ENCODE assay signal across 13 cellular contexts in the genomic region with DNA sequence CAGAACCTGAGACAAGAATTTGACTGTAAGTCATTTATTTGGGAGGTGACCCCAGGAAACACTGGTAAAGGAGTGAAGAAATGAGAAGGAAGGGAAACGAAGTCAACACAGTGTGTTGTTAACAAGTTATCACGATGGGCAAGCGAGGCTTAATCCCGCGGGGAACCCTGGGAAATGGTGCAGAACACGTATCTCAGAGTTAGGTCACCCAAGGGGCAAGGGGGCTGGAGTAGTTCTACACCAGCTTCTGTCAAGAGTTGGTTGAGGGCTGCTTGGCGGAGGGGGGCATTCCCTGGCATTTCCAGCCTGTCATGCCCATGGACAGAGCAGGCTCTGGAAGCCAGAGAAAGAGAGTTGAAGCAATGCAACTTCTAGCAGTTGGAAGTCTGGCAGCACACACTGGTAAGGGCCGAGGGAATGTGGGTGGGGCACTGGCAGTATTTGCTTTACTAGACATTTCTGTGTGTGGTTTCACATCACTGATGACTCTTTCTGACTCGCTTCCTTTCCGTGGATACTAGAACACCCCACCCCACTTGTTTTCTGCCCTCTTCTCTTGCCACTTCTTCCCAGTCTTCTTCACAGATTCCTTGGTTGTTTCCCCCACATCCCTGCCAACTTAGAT. TPM values are rescaled to one million over a fixed set of nuclear protein-coding genes. Genes with fewer than 3 reads are reported as not detected.
A peak's percentile ranks its signal among the peaks of the same experiment; 100 is the strongest.
DNase-seq lines count a peak whose midpoint lies in the region; ATAC-seq and TF ChIP-seq lines count a peak whose summit lies in the region.
"Had no signal": no experiment of that assay in that cellular context is flagged by ENCODE, and none has a peak within 500 bp of the region (broad histone marks: within the 10 kb centered on the region; RNA-seq: fewer than 3 reads in every experiment).

No MANE protein-coding gene starts in this region.

- no peaks in the 10 kb centered on the region for H3K9me3 ChIP-seq in adipocyte (ENCODE audit: control insufficient read depth, low read length)
- H3K9me3 ChIP-seq in aorta (ENCODE audit: control insufficient read depth, low read length): no peaks in the 10 kb centered on the region
- no peaks in the 10 kb centered on the region for H3K9me3 ChIP-seq in naive thymus-derived CD4-positive, alpha-beta T cell (ENCODE audit: control insufficient read depth in 2 of 3, low read length in 3 of 3)

- H3K27ac Mint-ChIP-seq in natural killer cell treated with Interleukin-12 subunit alpha and Interleukin-12 subunit beta and Interleukin-15 and Interleukin-18, amount 100 ng/mL, for 72 hours: no peak overlapping the region
- peak overlapping the region in 1 of 2 donors; percentile 27 for H3K27ac Mint-ChIP-seq in natural killer cell
- no peak overlapping the region for H3K27ac Mint-ChIP-seq in naive thymus-derived CD4-positive, alpha-beta T cell

- CTCF ChIA-PET in naive thymus-derived CD4-positive, alpha-beta T cell (lab: Charles Lee): no interaction called here

- no peaks in the 10 kb centered on the region for H3K4me1 ChIP-seq in adipocyte (ENCODE audit: control insufficient read depth, insufficient read depth, low read length)
- no peaks in the 10 kb centered on the region for H3K4me1 ChIP-seq in aorta (ENCODE audit: control insufficient read depth in 1 of 2, insufficient read depth in 2 of 2, low read length in 2 of 2)
- no peaks in the 10 kb centered on the region for H3K4me1 ChIP-seq in naive thymus-derived CD4-positive, alpha-beta T cell (ENCODE audit: control insufficient read depth in 2 of 2, insufficient read depth in 2 of 2, low read length in 2 of 2)

- H3K4me3 ChIP-seq in adipocyte (ENCODE audit: low read length) (no peak overlapping the region), aorta (ENCODE audit: low read length in 2 of 2) (no peak overlapping the region)
- no peak overlapping the region for H3K4me3 ChIP-seq in naive thymus-derived CD4-positive, alpha-beta T cell (ENCODE audit: low read length)

- H3K9ac ChIP-seq in adipocyte (ENCODE audit: low read length): no peak overlapping the region

- H3K36me3 ChIP-seq in adipocyte (ENCODE audit: control insufficient read depth, insufficient read depth, low read length, severe bottlenecking) (no peaks in the 10 kb centered on the region), aorta (ENCODE audit: control insufficient read depth in 1 of 2, insufficient read depth in 2 of 2, low read length in 1 of 2) (no peaks in the 10 kb centered on the region)
- H3K36me3 ChIP-seq in naive thymus-derived CD4-positive, alpha-beta T cell (ENCODE audit: control insufficient read depth in 2 of 3, insufficient read depth in 3 of 3, low read length in 3 of 3): no peaks in the 10 kb centered on the region

- H3K27ac ChIP-seq in aorta (ENCODE audit: low read depth in 1 of 2, low read length in 2 of 2): no peak overlapping the region
- no peak overlapping the region for H3K27ac ChIP-seq in naive thymus-derived CD4-positive, alpha-beta T cell (ENCODE audit: low read depth, low read length)
- H3K27ac ChIP-seq: C4-2B had no signal

- H3K4me1 Mint-ChIP-seq in natural killer cell treated with Interleukin-12 subunit alpha and Interleukin-12 subunit beta and Interleukin-15 and Interleukin-18, amount 100 ng/mL, for 72 hours (ENCODE audit: low read depth in 2 of 2): peaks cover 8 to 9% of the 10 kb centered on the region in 2 donors
- H3K4me1 Mint-ChIP-seq in natural killer cell: peaks cover 0 to 21% of the 10 kb centered on the region in 2 donors
- H3K4me1 Mint-ChIP-seq in naive thymus-derived CD4-positive, alpha-beta T cell: peaks cover 0 to 5% (median 0%) of the 10 kb centered on the region in 7 donors

- no peak for DNase-seq in natural killer cell treated with Interleukin-12 subunit alpha and Interleukin-12 subunit beta and Interleukin-15 and Interleukin-18, amount 100 ng/mL, for 72 hours (ENCODE audit: low spot score)
- DNase-seq in natural killer cell (no peak), adipocyte (ENCODE audit: low read depth) (peak; percentile 49), hepatic stellate cell (ENCODE audit: low spot score) (peak; percentile 22), aorta (no peak)
- DNase-seq in naive thymus-derived CD4-positive, alpha-beta T cell: no peak
- no peak for DNase-seq in activated naive CD4-positive, alpha-beta T cell treated with anti-CD3 and anti-CD28 coated beads, Interleukin-2, amount 50 U/mL, for 16 hours
- DNase-seq: activated gamma-delta T cell, NCI-H187 treated with DMSO at 0.1 percent for 48 hours, nucleus accumbens had no signal

- intact Hi-C loops in natural killer cell (cut with micrococcal nuclease): no loop called here
- intact Hi-C loops in aorta (cut with DNase I): no loop called here
- intact Hi-C loops in naive thymus-derived CD4-positive, alpha-beta T cell (cut with micrococcal nuclease): no loop called here

- 26 to 47% methylated on average over 10 of the region's 10 CpGs for WGBS in aorta, 2 donors

- H3K27me3 ChIP-seq in adipocyte (replicated peaks; ENCODE audit: control insufficient read depth, insufficient read depth, low read length): no peaks in the 10 kb centered on the region
- H3K27me3 ChIP-seq in aorta (ENCODE audit: control insufficient read depth in 1 of 2, insufficient read depth in 2 of 2, low read length in 1 of 2): no peaks in the 10 kb centered on the region
- H3K27me3 ChIP-seq in naive thymus-derived CD4-positive, alpha-beta T cell (ENCODE audit: control insufficient read depth in 2 of 2, insufficient read depth in 2 of 2, low read length in 2 of 2): no peaks in the 10 kb centered on the region

- H3K9me3 Mint-ChIP-seq in natural killer cell treated with Interleukin-12 subunit alpha and Interleukin-12 subunit beta and Interleukin-15 and Interleukin-18, amount 100 ng/mL, for 72 hours: peaks cover 4% of the 10 kb centered on the region
- no peaks in the 10 kb centered on the region for H3K9me3 Mint-ChIP-seq in natural killer cell
- peaks cover 0 to 2% (median 0%) of the 10 kb centered on the region in 11 donors for H3K9me3 Mint-ChIP-seq in naive thymus-derived CD4-positive, alpha-beta T cell

- no peaks in the 10 kb centered on the region for H3K36me3 Mint-ChIP-seq in natural killer cell treated with Interleukin-12 subunit alpha and Interleukin-12 subunit beta and Interleukin-15 and Interleukin-18, amount 100 ng/mL, for 72 hours
- no peaks in the 10 kb centered on the region for H3K36me3 Mint-ChIP-seq in natural killer cell
- no peaks in the 10 kb centered on the region for H3K36me3 Mint-ChIP-seq in naive thymus-derived CD4-positive, alpha-beta T cell

- peaks cover 0 to 13% of the 10 kb centered on the region in 2 donors for H3K27me3 Mint-ChIP-seq in natural killer cell treated with Interleukin-12 subunit alpha and Interleukin-12 subunit beta and Interleukin-15 and Interleukin-18, amount 100 ng/mL, for 72 hours
- no peaks in the 10 kb centered on the region for H3K27me3 Mint-ChIP-seq in natural killer cell (ENCODE audit: low read depth in 2 of 2)
- H3K27me3 Mint-ChIP-seq in naive thymus-derived CD4-positive, alpha-beta T cell: peaks cover 0 to 7% (median 2%) of the 10 kb centered on the region in 5 donors

- no peak for TF ChIP-seq CTCF in natural killer cell (IDR thresholded peaks at IDR 0.05)

- peak in 1 of 2 donors; percentile 56 for ATAC-seq in natural killer cell treated with Interleukin-12 subunit alpha and Interleukin-12 subunit beta and Interleukin-15 and Interleukin-18, amount 100 ng/mL, for 72 hours
- no peak for ATAC-seq in natural killer cell
- ATAC-seq in aorta (ENCODE audit: low FRiP score): peak; percentile 50
- ATAC-seq in naive thymus-derived CD4-positive, alpha-beta T cell: no peak
- no peak for ATAC-seq in GM19455 (IDR thresholded peaks at IDR 0.05; ENCODE audit: unreplicated experiment)

- peak overlapping the region; percentile 9 for H3K4me3 Mint-ChIP-seq in natural killer cell treated with Interleukin-12 subunit alpha and Interleukin-12 subunit beta and Interleukin-15 and Interleukin-18, amount 100 ng/mL, for 72 hours
- H3K4me3 Mint-ChIP-seq in natural killer cell: no peak overlapping the region
- H3K4me3 Mint-ChIP-seq in naive thymus-derived CD4-positive, alpha-beta T cell: no peak overlapping the region

- POLR2A ChIA-PET in naive thymus-derived CD4-positive, alpha-beta T cell (lab: Charles Lee): no interaction called here

RNA-seq across cellular contexts. Expression of a gene that starts 52.2 kb away (rescaled TPM):
- under 1 TPM in 1 of 2 donors, not detected in 1; 0.11 TPM for total RNA-seq in natural killer cell treated with Interleukin-12 subunit alpha and Interleukin-12 subunit beta and Interleukin-15 and Interleukin-18, amount 100 ng/mL, for 72 hours
- total RNA-seq in natural killer cell (not detected), aorta (1 to 10 TPM; 1.7 to 4.3 TPM)
- polyA plus RNA-seq in aorta: under 1 TPM; 0.41 to 0.50 TPM
- not detected for total RNA-seq in naive thymus-derived CD4-positive, alpha-beta T cell
- polyA plus RNA-seq in naive thymus-derived CD4-positive, alpha-beta T cell: under 1 TPM in 1 of 2 donors, not detected in 1; 0.08 TPM
- total RNA-seq: OCI-LY7 had no signal

Comparison
In these comparisons a context has a peak if more than half of its experiments do, and no peak if none do; other contexts are left out.
1. DNase-seq: peak in adipocyte (single experiment) and hepatic stellate cell (single experiment); none in natural killer cell treated with Interleukin-12 subunit alpha and Interleukin-12 subunit beta and Interleukin-15 and Interleukin-18, amount 100 ng/mL, for 72 hours (single experiment), natural killer cell (single experiment), aorta (0 of 2), naive thymus-derived CD4-positive, alpha-beta T cell (0 of 9) and activated naive CD4-positive, alpha-beta T cell treated with anti-CD3 and anti-CD28 coated beads, Interleukin-2, amount 50 U/mL, for 16 hours (single experiment).